ENCODE assay signal across 9 cellular contexts in the genomic region with DNA sequence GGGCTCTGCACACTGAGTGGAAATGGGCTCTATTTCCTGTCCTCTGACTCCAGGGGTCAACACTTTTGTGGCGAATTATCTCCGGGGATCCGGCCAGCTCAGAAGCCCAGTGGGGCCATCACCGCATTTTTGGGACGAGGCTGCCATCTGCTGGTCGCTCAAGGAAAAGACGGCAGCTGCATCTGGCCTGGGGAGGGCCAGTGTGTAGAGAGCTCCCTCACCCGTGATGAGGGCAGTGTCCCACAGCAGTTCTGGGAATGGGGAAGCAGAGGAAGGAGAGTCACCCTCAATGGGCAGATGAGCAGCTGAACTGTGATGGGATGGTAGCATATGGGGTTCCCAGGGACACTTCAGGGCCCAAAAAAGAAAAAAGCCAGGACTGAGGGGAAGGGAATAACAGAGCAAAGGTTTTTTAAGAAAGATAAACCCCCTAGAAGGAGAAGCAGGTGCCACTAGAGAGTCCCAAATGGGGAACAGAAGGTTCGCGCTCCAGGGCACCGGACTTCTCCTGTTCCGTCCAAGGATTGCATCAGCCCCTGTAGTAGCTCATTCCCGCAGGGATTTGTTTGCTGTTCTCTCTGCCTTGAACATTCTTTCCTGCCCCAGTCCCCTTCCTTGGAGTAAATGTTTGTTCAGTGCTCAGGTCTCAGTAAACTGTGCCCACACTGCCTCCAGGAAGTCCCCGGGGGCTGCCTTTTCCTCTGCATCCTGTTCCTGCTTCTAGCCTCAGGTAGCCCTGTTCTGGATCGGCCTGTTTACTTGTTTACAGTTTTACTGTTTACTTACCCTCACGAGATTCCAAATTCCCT. TPM values are rescaled to one million over a fixed set of nuclear protein-coding genes. Genes with fewer than 3 reads are reported as not detected.
A peak's percentile ranks its signal among the peaks of the same experiment; 100 is the strongest.
DNase-seq lines count a peak whose midpoint lies in the region; ATAC-seq, FAIRE-seq and TF ChIP-seq lines count a peak whose summit lies in the region.
"Had no signal": no experiment of that assay in that cellular context is flagged by ENCODE, and none has a peak within 500 bp of the region (broad histone marks: within the 10 kb centered on the region; RNA-seq: fewer than 3 reads in every experiment).

No MANE protein-coding gene starts in this region.

- peak overlapping the region; percentile 55 for H3K27ac Mint-ChIP-seq in Calu3 (ENCODE audit: unreplicated experiment)

- TF ChIP-seq POLR2A in transverse colon (IDR thresholded peaks at IDR 0.05) = no peak

- no peak overlapping the region for H3K9ac ChIP-seq in SK-N-SH

- H3K27ac ChIP-seq in SK-N-SH (ENCODE audit: low read depth in 2 of 2, low read length in 1 of 2) (no peak overlapping the region), pancreas (no peak overlapping the region), transverse colon (no peak overlapping the region)

- TF ChIP-seq EP300 in SK-N-SH (IDR thresholded peaks at IDR 0.05; ENCODE audit: borderline replicate concordance in 1 of 2, low read depth in 1 of 2, low read length in 1 of 2) = no peak
- no peak for TF ChIP-seq EP300 in transverse colon (IDR thresholded peaks at IDR 0.05; ENCODE audit: low read depth)

- no peak overlapping the region for H2AFZ ChIP-seq in SK-N-SH (ENCODE audit: low read depth)

- peak overlapping the region; percentile 8 for H3K4me3 Mint-ChIP-seq in Calu3 (ENCODE audit: low read depth, unreplicated experiment)

- DNase-seq in Calu3 = peak; percentile 88
- DNase-seq in KBM-7 = peak; percentile 67
- DNase-seq in SK-N-SH = peak; percentile 88
- peak; percentile 66 for DNase-seq in activated naive CD4-positive, alpha-beta T cell treated with anti-CD3 and anti-CD28 coated beads, Interleukin-2, amount 50 U/mL, for 16 hours
- peak; percentile 74 for DNase-seq in glomerular visceral epithelial cell (ENCODE audit: extremely low spot score)
- DNase-seq in pancreas = peak; percentile 41 to 86 (median 74)
- DNase-seq in transverse colon = peak; percentile 77

- no peak for FAIRE-seq in pancreas (lab: Jason Lieb, UNC)
- FAIRE-seq: colon had no signal

- H4K20me1 ChIP-seq in SK-N-SH (ENCODE audit: insufficient read depth) = no peaks in the 10 kb centered on the region

- peaks cover 14% of the 10 kb centered on the region for H3K4me1 Mint-ChIP-seq in Calu3 (ENCODE audit: low read depth, unreplicated experiment)

- no peaks in the 10 kb centered on the region for H3K79me2 ChIP-seq in SK-N-SH (ENCODE audit: insufficient read depth)

- no peaks in the 10 kb centered on the region for H3K9me2 ChIP-seq in SK-N-SH

- H3F3A ChIP-seq in SK-N-SH (replicated peaks; ENCODE audit: insufficient read depth) = no peaks in the 10 kb centered on the region

- intact Hi-C loops in Calu3 (cut with micrococcal nuclease; ENCODE audit: unreplicated experiment) (loop anchor here (1.0 to 10.0 kb wide), 3 partner anchors 700 to 1217 kb away; a partner anchor contains a TSS), pancreas (cut with DNase I) (loop anchor here in 2 of 3 donors (5.0 to 10.0 kb wide), 3 partner anchors 1120 to 1220 kb away; no protein-coding TSS in a partner anchor), transverse colon (cut with DNase I; ENCODE audit: low total_unique reads) (loop anchor here (2.0 kb wide), 1 partner anchor 1126 kb away; no protein-coding TSS in a partner anchor)

- 33% methylated on average over 16 of the region's 16 CpGs for WGBS in SK-N-SH (ENCODE audit: low lambda C conversion rate)
- WGBS in pancreas, 2 donors = 11 to 15% methylated on average over 16 of the region's 16 CpGs
- 20 to 24% methylated on average over 10 to 16 of the region's 16 CpGs for WGBS in transverse colon (ENCODE audit: low coverage in 1 of 2), 2 donors

- peak; percentile 93 for TF ChIP-seq RAD21 in SK-N-SH (IDR thresholded peaks at IDR 0.05; ENCODE audit: low read length)

- H3K36me3 ChIP-seq in SK-N-SH (replicated peaks in 1 of 2; ENCODE audit: control insufficient read depth in 1 of 2, insufficient read depth in 2 of 2, low read length in 1 of 2) = no peaks in the 10 kb centered on the region
- no peaks in the 10 kb centered on the region for H3K36me3 ChIP-seq in pancreas
- H3K36me3 ChIP-seq in transverse colon = no peaks in the 10 kb centered on the region

- no peaks in the 10 kb centered on the region for H3K27me3 ChIP-seq in SK-N-SH (ENCODE audit: insufficient read depth)
- no peaks in the 10 kb centered on the region for H3K27me3 ChIP-seq in pancreas
- H3K27me3 ChIP-seq in transverse colon = peaks cover 4% of the 10 kb centered on the region

- H3K36me3 Mint-ChIP-seq in Calu3 (ENCODE audit: insufficient read depth, unreplicated experiment) = no peaks in the 10 kb centered on the region

- POLR2A ChIA-PET in SK-N-SH (lab: Yijun Ruan, JAX) = interaction anchor here (1.2 kb wide), 1 partner anchor 1021 kb away, joined by 12 read pairs; a partner anchor contains a TSS

- H3K9me3 Mint-ChIP-seq in Calu3 (ENCODE audit: low read depth, unreplicated experiment) = no peaks in the 10 kb centered on the region

- ATAC-seq in GM21529 (IDR thresholded peaks at IDR 0.05; ENCODE audit: unreplicated experiment) = peak; percentile 87
- ATAC-seq in pancreas = peak; percentile 95 to 99 (median 96)

- H3K4me1 ChIP-seq in SK-N-SH (ENCODE audit: control insufficient read depth in 1 of 2, insufficient read depth in 2 of 2, low read depth in 1 of 2, low read length in 1 of 2) (peaks cover 0 to 4% of the 10 kb centered on the region in 2 experiments; a peak in 1 of 4 replicates), pancreas (no peaks in the 10 kb centered on the region), transverse colon (peaks cover 0 to 11% (median 4%) of the 10 kb centered on the region in 4 donors)

- H3K27me3 Mint-ChIP-seq in Calu3 (ENCODE audit: unreplicated experiment) = no peaks in the 10 kb centered on the region

- H3K4me2 ChIP-seq in SK-N-SH = no peak overlapping the region

- no TSS peak for BruUV-seq in Calu3 (replicated peaks; lab: Mats Ljungman, UMichigan)

- in situ Hi-C loops in KBM-7 (cut with MboI; ENCODE audit: low pct_unique_long_range_greater_than_20kb, low sequenced_read_pairs) (no loop called here), transverse colon (cut with MboI; ENCODE audit: low pct_ligation_motif_present in 1 of 4, low pct_unique_long_range_greater_than_20kb in 1 of 4, low sequenced_read_pairs in 3 of 4) (loop anchor here (10.0 to 25.0 kb wide), 5 partner anchors 1028 to 1228 kb away; a partner anchor contains a TSS)

- CTCF ChIA-PET in Calu3 (lab: Charles Lee) = interaction anchor here (0.6 to 1.8 kb wide), 24 partner anchors 9 to 1219 kb away, joined by 3 to 18 read pairs (median 4); a partner anchor contains a TSS
- CTCF ChIA-PET in SK-N-SH (lab: Yijun Ruan, JAX) = interaction anchor here (0.5 to 12.0 kb wide), 71 partner anchors 8 to 1610 kb away, joined by 3 to 152 read pairs (median 4); a partner anchor contains a TSS

- peak; percentile 93 for TF ChIP-seq CTCF in Calu3 (IDR thresholded peaks at IDR 0.05; ENCODE audit: unreplicated experiment)
- peak; percentile 88 for TF ChIP-seq CTCF in SK-N-SH (IDR thresholded peaks at IDR 0.05)
- peak; percentile 62 to 75 (median 71) for TF ChIP-seq CTCF in pancreas (IDR thresholded peaks at IDR 0.05)
- TF ChIP-seq CTCF in transverse colon (IDR thresholded peaks at IDR 0.05) = peak; percentile 71 to 80 (median 78)

- H3K9me3 ChIP-seq in SK-N-SH (no peaks in the 10 kb centered on the region), pancreas (no peaks in the 10 kb centered on the region), transverse colon (no peaks in the 10 kb centered on the region)

- H3K4me3 ChIP-seq in SK-N-SH (ENCODE audit: low read depth in 2 of 2, low read length in 1 of 2) (peak overlapping the region in 1 of 2 experiments; percentile 12; a peak in 1 of 4 replicates), pancreas (no peak overlapping the region), transverse colon (no peak overlapping the region)

TF ChIP-seq in SK-N-SH, 30 proteins besides CTCF, POLR2A, EP300 and RAD21:
- no peak for TF ChIP-seq MXI1 (IDR thresholded peaks at IDR 0.05; ENCODE audit: low read depth, low read length)
- TF ChIP-seq SMC3 (IDR thresholded peaks at IDR 0.05; ENCODE audit: low read depth, low read length) = peak; percentile 89
TF ChIP-seq in SK-N-SH: peak in this region for 1.

RNA-seq across cellular contexts. Expression of a gene that starts 9.3 kb away (rescaled TPM):
- total RNA-seq in Calu3 (2022) (not detected in 2 replicates), pancreas (not detected), transverse colon (not detected)
- polyA plus RNA-seq in SK-N-SH (2012; rRNA removed) (not detected in 2 replicates), pancreas (not detected)
- polyA plus RNA-seq in SK-N-SH (2012; cell fraction: cytosol; rRNA removed) = not detected in 2 replicates
- polyA plus RNA-seq in SK-N-SH (2012; cell fraction: nucleus; rRNA removed) = 0.04 and 0.07 TPM in 2 replicates
